11 cellular contexts compared by ENCODE assay signal in genomic region chr6:32116674-32117073, GRCh38. TPM values are rescaled to one million over a fixed set of nuclear protein-coding genes. Genes with fewer than 3 reads are reported as not detected.
DNase-seq lines count a peak whose midpoint lies in the region; TF ChIP-seq lines count a peak whose summit lies in the region.
"Had no signal": no experiment of that assay in that cellular context is flagged by ENCODE, and none has a peak within 500 bp of the region (broad histone marks: within the 10 kb centered on the region; RNA-seq: fewer than 3 reads in every experiment).

No MANE protein-coding gene starts in this region.

- DNase-seq in SIG-M5 treated with dmso at 0.1 percent for 504 hours (lab: John Stamatoyannopoulos, UW; ENCODE audit: unreplicated experiment): peak; percentile 27
- DNase-seq in SIG-M5 (lab: John Stamatoyannopoulos, UW): no peak
- DNase-seq in M059J (ENCODE audit: low read depth): peak; percentile 38
- DNase-seq in endodermal cell: peak; percentile 76
- peak; percentile 38 for DNase-seq in stimulated activated CD8-positive, alpha-beta memory T cell treated with anti-CD3 and anti-CD28 coated beads, Interleukin-4, amount 100 ng/mL, for 48 hours
- DNase-seq in superior temporal gyrus (ENCODE audit: extremely low spot score): no peak
- no peak for DNase-seq in neuronal stem cell (ENCODE audit: low spot score)
- DNase-seq in NCI-H1105 treated with DMSO at 0.1 percent for 48 hours (lab: John Stamatoyannopoulos, UW): no peak
- DNase-seq: NCI-H1436 had no signal

- no peak overlapping the region for H2AK5ac ChIP-seq in neuronal stem cell (ENCODE audit: low read depth, low read length)

- peaks cover 53% of the 10 kb centered on the region for H3K36me3 ChIP-seq in endodermal cell (ENCODE audit: control insufficient read depth, insufficient read depth, low read length)
- H3K36me3 ChIP-seq in neuronal stem cell (replicated peaks in 1 of 2; ENCODE audit: control insufficient read depth in 2 of 2, insufficient read depth in 2 of 2, low read length in 2 of 2): peaks cover 48 to 64% of the 10 kb centered on the region in 2 donors

- TF ChIP-seq CTCF in endodermal cell (conservative IDR thresholded peaks at IDR 0.05): peak; percentile 73

- H3K4me2 ChIP-seq in neuronal stem cell (ENCODE audit: insufficient read depth, low read length, poor library complexity, severe bottlenecking): no peak overlapping the region

- H3K27me3 Mint-ChIP-seq in endodermal cell (ENCODE audit: insufficient read depth): no peaks in the 10 kb centered on the region
- H3K27me3 Mint-ChIP-seq: CD4-positive, CD25-positive, alpha-beta regulatory T cell; naive thymus-derived CD8-positive, alpha-beta T cell had no signal

- H3K27ac Mint-ChIP-seq in endodermal cell: no peak overlapping the region

- H2BK12ac ChIP-seq in neuronal stem cell (ENCODE audit: low read length): no peak overlapping the region

- H3K27me3 ChIP-seq in endodermal cell (ENCODE audit: control insufficient read depth, insufficient read depth, low read length, poor library complexity, severe bottlenecking): no peaks in the 10 kb centered on the region
- no peaks in the 10 kb centered on the region for H3K27me3 ChIP-seq in neuronal stem cell (ENCODE audit: control insufficient read depth in 3 of 3, insufficient read depth in 3 of 3, low read depth in 1 of 3, low read length in 3 of 3)

- peaks cover 4% of the 10 kb centered on the region for H3K4me1 ChIP-seq in endodermal cell (ENCODE audit: control insufficient read depth, insufficient read depth, low read length)
- H3K4me1 ChIP-seq in neuronal stem cell (ENCODE audit: control insufficient read depth in 2 of 2, insufficient read depth in 1 of 2, low read depth in 1 of 2, low read length in 2 of 2): peaks cover 4 to 12% of the 10 kb centered on the region in 2 donors

- no peak overlapping the region for H2BK15ac ChIP-seq in neuronal stem cell (ENCODE audit: low read length)

- H3K4me3 ChIP-seq in endodermal cell (ENCODE audit: low read length) (no peak overlapping the region), neuronal stem cell (ENCODE audit: low read length in 2 of 2) (no peak overlapping the region)

- no peaks in the 10 kb centered on the region for H3K9me3 ChIP-seq in endodermal cell (ENCODE audit: control insufficient read depth, low read length)
- peaks cover 0 to 2% of the 10 kb centered on the region in 2 donors for H3K9me3 ChIP-seq in neuronal stem cell (replicated peaks in 1 of 2; ENCODE audit: control insufficient read depth in 2 of 2, insufficient read depth in 1 of 2, low read depth in 1 of 2, low read length in 2 of 2)

- H3K4me1 Mint-ChIP-seq in endodermal cell: peaks cover 7% of the 10 kb centered on the region

- no peak overlapping the region for H3K14ac ChIP-seq in neuronal stem cell (ENCODE audit: low read length)

- H3K27ac ChIP-seq in endodermal cell (ENCODE audit: low read depth, low read length) (no peak overlapping the region), neuronal stem cell (replicated peaks; ENCODE audit: low read length) (no peak overlapping the region)

- 85 to 97% methylated on average over 7 of the region's 7 CpGs for WGBS in endodermal cell (ENCODE audit: insufficient coverage in 1 of 2, insufficient read length in 1 of 2), 2 experiments
- WGBS in neuronal stem cell (ENCODE audit: extremely low coverage in 2 of 2, insufficient read length in 2 of 2, insufficient replicate concordance in 1 of 2), 2 donors: no CpG with 5 or more reads among the region's 7 CpGs

- no peaks in the 10 kb centered on the region for H3K9me3 Mint-ChIP-seq in endodermal cell
- H3K9me3 Mint-ChIP-seq: naive thymus-derived CD8-positive, alpha-beta T cell had no signal

- H2BK5ac ChIP-seq in neuronal stem cell (ENCODE audit: low read length): no peak overlapping the region

- H4K91ac ChIP-seq in neuronal stem cell (ENCODE audit: low read depth, low read length, poor library complexity): no peak overlapping the region

- H3K23ac ChIP-seq in neuronal stem cell (ENCODE audit: low read depth, low read length, poor library complexity): no peak overlapping the region

- no peak overlapping the region for H4K8ac ChIP-seq in neuronal stem cell (ENCODE audit: low read depth, low read length)

- H2AFZ ChIP-seq in neuronal stem cell (ENCODE audit: low read length): no peak overlapping the region

- H3K4ac ChIP-seq in neuronal stem cell (ENCODE audit: low read length): no peak overlapping the region

- H2BK120ac ChIP-seq in neuronal stem cell (ENCODE audit: low read depth, low read length): no peak overlapping the region

- no peak overlapping the region for H3K18ac ChIP-seq in neuronal stem cell (ENCODE audit: low read length)

- H3K9ac ChIP-seq in endodermal cell (ENCODE audit: extremely low read depth, low read length, poor library complexity, severe bottlenecking): no peak overlapping the region
- H3K9ac ChIP-seq in neuronal stem cell (ENCODE audit: low read depth, low read length, poor library complexity): no peak overlapping the region

- H3K79me1 ChIP-seq in neuronal stem cell (ENCODE audit: low read depth, low read length): peaks cover 2% of the 10 kb centered on the region

- H3K4me3 Mint-ChIP-seq in endodermal cell: no peak overlapping the region
- H3K4me3 Mint-ChIP-seq: CD4-positive, CD25-positive, alpha-beta regulatory T cell; naive thymus-derived CD8-positive, alpha-beta T cell had no signal

- H3K36me3 Mint-ChIP-seq in endodermal cell (ENCODE audit: low read depth): peaks cover 47% of the 10 kb centered on the region

RNA-seq across cellular contexts. Expression of gene TNXB, which starts 7.5 kb away (rescaled TPM):
- total RNA-seq in M059J (2014; rRNA removed; shearing (Covaris generic)): 0.10 TPM in 1 of 2 replicates, not detected in the other
- total RNA-seq in endodermal cell: 1 to 10 TPM; 4.0 to 9.3 TPM
- 2.2 TPM for polyA plus RNA-seq in endodermal cell (2013, experiment 1 of 2)
- 3.7 TPM for polyA plus RNA-seq in endodermal cell (2013, experiment 2 of 2)
- polyA plus RNA-seq in neuronal stem cell (2013, experiment 1 of 2): 4.0 TPM
- 3.8 TPM for polyA plus RNA-seq in neuronal stem cell (2013, experiment 2 of 2)

RNA-seq across cellular contexts. Expression of gene ATF6B, which starts 11.4 kb away (rescaled TPM):
- total RNA-seq in M059J (2014; rRNA removed; shearing (Covaris generic)): 25.3 and 30.3 TPM in 2 replicates
- 10 to 100 TPM; 54.5 to 60.3 TPM for total RNA-seq in endodermal cell
- 67.3 TPM for polyA plus RNA-seq in endodermal cell (2013, experiment 1 of 2)
- 61.1 TPM for polyA plus RNA-seq in endodermal cell (2013, experiment 2 of 2)
- polyA plus RNA-seq in neuronal stem cell (2013, experiment 1 of 2): 43.3 TPM
- 41.6 TPM for polyA plus RNA-seq in neuronal stem cell (2013, experiment 2 of 2)

RNA-seq across cellular contexts. Expression of gene FKBPL, which starts 13.4 kb away (rescaled TPM):
- total RNA-seq in M059J (2014; rRNA removed; shearing (Covaris generic)): 10.2 and 14.5 TPM in 2 replicates
- total RNA-seq in endodermal cell: 1 to 10 TPM; 9.2 to 9.6 TPM
- polyA plus RNA-seq in endodermal cell (2013, experiment 1 of 2): 8.7 TPM
- 9.2 TPM for polyA plus RNA-seq in endodermal cell (2013, experiment 2 of 2)
- polyA plus RNA-seq in neuronal stem cell (2013, experiment 1 of 2): 6.4 TPM
- 5.8 TPM for polyA plus RNA-seq in neuronal stem cell (2013, experiment 2 of 2)

RNA-seq across cellular contexts. Expression of gene PRRT1, which starts 35.1 kb away (rescaled TPM):
- total RNA-seq in M059J (2014; rRNA removed; shearing (Covaris generic)): 0.12 TPM in 1 of 2 replicates, not detected in the other
- 1 to 10 TPM; 2.0 to 3.0 TPM for total RNA-seq in endodermal cell
- 5.9 TPM for polyA plus RNA-seq in endodermal cell (2013, experiment 1 of 2)
- 5.8 TPM for polyA plus RNA-seq in endodermal cell (2013, experiment 2 of 2)
- polyA plus RNA-seq in neuronal stem cell (2013, experiment 1 of 2): 6.4 TPM
- polyA plus RNA-seq in neuronal stem cell (2013, experiment 2 of 2): 6.2 TPM

RNA-seq across cellular contexts. Expression of gene PPT2, which starts 37.3 kb away (rescaled TPM):
- 11.3 and 12.3 TPM in 2 replicates for total RNA-seq in M059J (2014; rRNA removed; shearing (Covaris generic))
- total RNA-seq in endodermal cell: 10 to 100 TPM; 51.1 to 65.3 TPM
- 39.5 TPM for polyA plus RNA-seq in endodermal cell (2013, experiment 1 of 2)
- polyA plus RNA-seq in endodermal cell (2013, experiment 2 of 2): 33.9 TPM
- polyA plus RNA-seq in neuronal stem cell (2013, experiment 1 of 2): 32.3 TPM
- 31.7 TPM for polyA plus RNA-seq in neuronal stem cell (2013, experiment 2 of 2)

Comparison
In these comparisons a context has a peak if more than half of its experiments do, and no peak if none do; other contexts are left out.
1. DNase-seq: peak in SIG-M5 treated with dmso at 0.1 percent for 504 hours (single experiment), M059J (single experiment), endodermal cell (single experiment) and stimulated activated CD8-positive, alpha-beta memory T cell treated with anti-CD3 and anti-CD28 coated beads, Interleukin-4, amount 100 ng/mL, for 48 hours (single experiment); none in SIG-M5 (single experiment), superior temporal gyrus (single experiment), neuronal stem cell (single experiment) and NCI-H1105 treated with DMSO at 0.1 percent for 48 hours (single experiment).